In the genomic region with DNA sequence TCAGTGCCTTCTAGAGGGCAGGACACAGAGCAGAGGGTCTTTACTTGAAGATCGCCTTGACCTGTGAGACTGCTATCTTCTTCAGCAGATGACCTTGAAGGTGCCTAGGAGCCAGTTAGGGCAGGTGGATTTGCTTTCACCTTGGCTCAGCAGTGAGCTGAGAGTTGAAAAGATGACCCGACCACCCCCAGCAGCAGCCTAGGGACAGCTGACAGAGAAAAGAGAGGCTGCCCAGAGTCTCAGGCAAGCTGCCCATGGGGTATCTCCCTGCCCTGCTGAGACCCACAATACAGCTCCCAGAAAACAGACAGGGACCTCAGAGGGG, we compare ENCODE assay signal across 24 cellular contexts. TPM values are rescaled to one million over a fixed set of nuclear protein-coding genes. Genes with fewer than 3 reads are reported as not detected.
"Had no signal": no experiment of that assay in that cellular context is flagged by ENCODE, and none has a peak within 500 bp of the region (broad histone marks: within the 10 kb centered on the region; RNA-seq: fewer than 3 reads in every experiment).

No MANE protein-coding gene starts in this region.

- H2AFZ ChIP-seq: neural progenitor cell had no signal

- H3K36me3 Mint-ChIP-seq: natural killer cell, neural progenitor cell had no signal

- H3K9me3 Mint-ChIP-seq: central memory CD8-positive, alpha-beta T cell; effector memory CD8-positive, alpha-beta T cell; natural killer cell had no signal

- H3K36me3 ChIP-seq: esophagus squamous epithelium, neural progenitor cell, right lobe of liver, transverse colon had no signal

- H3K4me2 ChIP-seq: neural progenitor cell had no signal

- H3K9ac ChIP-seq: neural progenitor cell had no signal

- H3K27me3 ChIP-seq: right lobe of liver, testis had no signal

- H3K4me3 Mint-ChIP-seq: central memory CD8-positive, alpha-beta T cell; effector memory CD8-positive, alpha-beta T cell; natural killer cell; stimulated activated naive B cell treated with anti-CD40 and anti-IgM and Interleukin-4, amounts not matched to agents 10 μg/mL and 1 μg/mL and 100 μg/mL, for 72 hours; stimulated activated naive CD8-positive, alpha-beta T cell treated with anti-CD3 and anti-CD28 coated beads, Interleukin-15, amount 100 ng/mL, for 72 hours had no signal

- H3K4me3 ChIP-seq: mucosa of descending colon, neural progenitor cell, psoas muscle, right lobe of liver, testis, transverse colon had no signal

- H3K4me1 ChIP-seq: neural progenitor cell had no signal

- H3K27ac Mint-ChIP-seq: effector memory CD8-positive, alpha-beta T cell; natural killer cell; neural progenitor cell; stimulated activated naive B cell treated with anti-CD40 and anti-IgM and Interleukin-4, amounts not matched to agents 10 μg/mL and 1 μg/mL and 100 μg/mL, for 72 hours; stimulated activated naive CD8-positive, alpha-beta T cell treated with anti-CD3 and anti-CD28 coated beads, Interleukin-15, amount 100 ng/mL, for 72 hours had no signal

- H3K4me1 Mint-ChIP-seq: central memory CD8-positive, alpha-beta T cell; natural killer cell; neural progenitor cell had no signal

- DNase-seq: effector memory CD8-positive, alpha-beta T cell; esophagus squamous epithelium; foreskin fibroblast; left colon; mucosa of descending colon; natural killer cell; psoas muscle; retina; stimulated activated CD4-positive, alpha-beta T cell treated with anti-CD3 and anti-CD28 coated beads, Interleukin-1b, Interleukin-23, amount 100 ng/mL, for 48 hours; stimulated activated CD4-positive, alpha-beta T cell treated with anti-CD3 and anti-CD28 coated beads, Interleukin-4, amount 100 ng/mL, for 24 hours; stimulated activated naive B cell treated with anti-CD40 and anti-IgM and Interleukin-4, amounts not matched to agents 10 μg/mL and 1 μg/mL and 100 μg/mL, for 72 hours; stimulated activated naive CD8-positive, alpha-beta T cell treated with anti-CD3 and anti-CD28 coated beads, Interleukin-15, amount 100 ng/mL, for 72 hours; testis; transverse colon had no signal

- H3K27ac ChIP-seq: esophagus squamous epithelium, neural progenitor cell, psoas muscle, right lobe of liver, testis, transverse colon had no signal

- H3K9me3 ChIP-seq: esophagus squamous epithelium, mucosa of descending colon, psoas muscle, right lobe of liver, testis, transverse colon had no signal

RNA-seq across cellular contexts. Expression of gene LTF, which starts 0.5 kb away (rescaled TPM):
- total RNA-seq: epithelial cell of proximal tubule, kidney epithelial cell had no signal

RNA-seq across cellular contexts. Expression of gene RTP3, which starts 32.6 kb away (rescaled TPM):
- total RNA-seq: epithelial cell of proximal tubule, esophagus squamous epithelium, kidney epithelial cell, left colon, lung microvascular endothelial cell, mucosa of descending colon, myocyte, natural killer cell, omental fat pad, psoas muscle, subcutaneous adipose tissue, transverse colon, ureter had no signal

RNA-seq across cellular contexts. Expression of gene CCRL2, which starts 58.1 kb away (rescaled TPM):
- total RNA-seq: epithelial cell of proximal tubule had no signal
